15 cellular contexts compared by ENCODE assay signal in genomic region chr10:60192986-60193385, GRCh38.
DNase-seq lines count a peak whose midpoint lies in the region; ATAC-seq lines count a peak whose summit lies in the region.
"Had no signal": no experiment of that assay in that cellular context is flagged by ENCODE, and none has a peak within 500 bp of the region (broad histone marks: within the 10 kb centered on the region; RNA-seq: fewer than 3 reads in every experiment).

No MANE protein-coding gene starts in this region.

- no peak overlapping the region for H3K27ac Mint-ChIP-seq in immature natural killer cell
- H3K27ac Mint-ChIP-seq: CD4-positive, CD25-positive, alpha-beta regulatory T cell had no signal

- no peaks in the 10 kb centered on the region for H3K9me3 Mint-ChIP-seq in immature natural killer cell

- no peaks in the 10 kb centered on the region for H3K4me1 Mint-ChIP-seq in immature natural killer cell
- H3K4me1 Mint-ChIP-seq: CD4-positive, CD25-positive, alpha-beta regulatory T cell had no signal

- peaks cover 0 to 9% (median 5%) of the 10 kb centered on the region in 3 donors for H3K36me3 Mint-ChIP-seq in immature natural killer cell
- H3K36me3 Mint-ChIP-seq: CD4-positive, CD25-positive, alpha-beta regulatory T cell had no signal

- ATAC-seq in HG03439 (IDR thresholded peaks at IDR 0.05; ENCODE audit: unreplicated experiment) (no peak), GM21737 (IDR thresholded peaks at IDR 0.05; ENCODE audit: unreplicated experiment) (no peak)
- ATAC-seq: GM12878, HepG2 had no signal

- H3K27me3 Mint-ChIP-seq in immature natural killer cell (ENCODE audit: low read depth in 3 of 3): peaks cover 0 to 1% (median 0%) of the 10 kb centered on the region in 3 donors
- H3K27me3 Mint-ChIP-seq: CD4-positive, CD25-positive, alpha-beta regulatory T cell had no signal

- H3K4me3 Mint-ChIP-seq in immature natural killer cell: no peak overlapping the region
- H3K4me3 Mint-ChIP-seq: CD4-positive, CD25-positive, alpha-beta regulatory T cell had no signal

- peak; percentile 1 for DNase-seq in NCI-H345 (lab: John Stamatoyannopoulos, UW)
- no peak for DNase-seq in NCI-H345 treated with DMSO at 0.1 percent for 48 hours (lab: John Stamatoyannopoulos, UW; ENCODE audit: unreplicated experiment)
- peak; percentile 42 for DNase-seq in NCI-H1048 (lab: John Stamatoyannopoulos, UW)
- DNase-seq in SK-N-MC (ENCODE audit: low read depth, low spot score): peak; percentile 5
- no peak for DNase-seq in immature natural killer cell
- DNase-seq: AML-193; CD4-positive, CD25-positive, alpha-beta regulatory T cell; DMS79; GM23248 had no signal

- H3K27ac ChIP-seq in SK-N-MC: no peak overlapping the region
- H3K27ac ChIP-seq: 22Rv1; BLaER1 treated with 17β-estradiol and CSF1 and Interleukin-3, amounts not matched to agents 10 nM and 100 nM; GM23248 had no signal

- H3K36me3 ChIP-seq in SK-N-MC (ENCODE audit: insufficient read depth, low read length): no peaks in the 10 kb centered on the region
- H3K36me3 ChIP-seq: BLaER1 treated with 17β-estradiol and CSF1 and Interleukin-3, amounts not matched to agents 10 nM and 100 nM had no signal

- no peaks in the 10 kb centered on the region for H3K9me3 ChIP-seq in SK-N-MC (ENCODE audit: low read depth, low read length)

- H3K9ac ChIP-seq in SK-N-MC (ENCODE audit: insufficient read length): no peak overlapping the region
- H3K9ac ChIP-seq: BLaER1 treated with 17β-estradiol and CSF1 and Interleukin-3, amounts not matched to agents 10 nM and 100 nM; GM23248 had no signal

- no peak overlapping the region for H3K4me3 ChIP-seq in SK-N-MC
- H3K4me3 ChIP-seq: BLaER1 treated with 17β-estradiol and CSF1 and Interleukin-3, amounts not matched to agents 10 nM and 100 nM; GM12878; GM23248 had no signal

Comparison
In these comparisons a context has a peak if more than half of its experiments do, and no peak if none do; other contexts are left out.
1. DNase-seq: peak in NCI-H345 (single experiment), NCI-H1048 (single experiment) and SK-N-MC (single experiment); none in NCI-H345 treated with DMSO at 0.1 percent for 48 hours (single experiment) and immature natural killer cell (0 of 3).